ENCODE assay signal across 24 cellular contexts in genomic region chr9:26754494-26755188, GRCh38.
"Had no signal": no experiment of that assay in that cellular context is flagged by ENCODE, and none has a peak within 500 bp of the region (broad histone marks: within the 10 kb centered on the region; RNA-seq: fewer than 3 reads in every experiment).

No MANE protein-coding gene starts in this region.

- H3K4me3 ChIP-seq: gastroesophageal sphincter, hepatocyte, lower lobe of right lung, right atrium auricular region, transverse colon had no signal

- H3K27me3 Mint-ChIP-seq: activated CD8-positive, alpha-beta memory T cell treated with anti-CD3 and anti-CD28 coated beads, Interleukin-2, amount 10 ng/mL, durations not matched to agents 7 days and 5 days; activated naive CD4-positive, alpha-beta T cell treated with anti-CD3 and anti-CD28 coated beads, Interleukin-2, amount 50 U/mL, for 24 hours; activated naive CD8-positive, alpha-beta T cell treated with anti-CD3 and anti-CD28 coated beads, Interleukin-2, amount 50 U/mL, for 24 hours had no signal

- H3K36me3 Mint-ChIP-seq: activated CD8-positive, alpha-beta memory T cell treated with anti-CD3 and anti-CD28 coated beads, Interleukin-2, amount 10 ng/mL, durations not matched to agents 7 days and 5 days; activated naive CD4-positive, alpha-beta T cell treated with anti-CD3 and anti-CD28 coated beads, Interleukin-2, amount 50 U/mL, for 24 hours; natural killer cell treated with Interleukin-12 subunit alpha and Interleukin-12 subunit beta and Interleukin-15 and Interleukin-18, amount 100 ng/mL, for 72 hours; T-cell had no signal

- H3K9me3 ChIP-seq: gastroesophageal sphincter, lower lobe of right lung, right atrium auricular region, transverse colon had no signal

- H3K4me3 Mint-ChIP-seq: activated CD4-positive, alpha-beta T cell treated with anti-CD3 and anti-CD28 coated beads for 36 hours; activated CD8-positive, alpha-beta memory T cell treated with anti-CD3 and anti-CD28 coated beads, Interleukin-2, amount 10 ng/mL, durations not matched to agents 7 days and 5 days; activated CD8-positive, alpha-beta T cell treated with anti-CD3 and anti-CD28 coated beads, Interleukin-2, amount 10 ng/mL, durations not matched to agents 7 days and 5 days; activated naive CD4-positive, alpha-beta T cell treated with anti-CD3 and anti-CD28 coated beads, Interleukin-2, amount 50 U/mL, for 24 hours; activated naive CD8-positive, alpha-beta T cell treated with anti-CD3 and anti-CD28 coated beads, Interleukin-2, amount 50 U/mL, for 24 hours; natural killer cell treated with Interleukin-12 subunit alpha and Interleukin-12 subunit beta and Interleukin-15 and Interleukin-18, amount 100 ng/mL, for 72 hours; T-cell had no signal

- H3K27ac ChIP-seq: gastroesophageal sphincter, hepatocyte, lower lobe of right lung, parathyroid adenoma, right atrium auricular region, transverse colon had no signal

- H2AFZ ChIP-seq: hepatocyte, parathyroid adenoma had no signal

- H3K27me3 ChIP-seq: gastroesophageal sphincter, hepatocyte, right atrium auricular region, transverse colon had no signal

- H3K27ac Mint-ChIP-seq: activated CD4-positive, alpha-beta T cell treated with anti-CD3 and anti-CD28 coated beads for 36 hours; activated CD8-positive, alpha-beta memory T cell treated with anti-CD3 and anti-CD28 coated beads, Interleukin-2, amount 10 ng/mL, durations not matched to agents 7 days and 5 days; activated CD8-positive, alpha-beta T cell treated with anti-CD3 and anti-CD28 coated beads, Interleukin-2, amount 10 ng/mL, durations not matched to agents 7 days and 5 days; activated naive CD4-positive, alpha-beta T cell treated with anti-CD3 and anti-CD28 coated beads, Interleukin-2, amount 50 U/mL, for 24 hours; activated naive CD8-positive, alpha-beta T cell treated with anti-CD3 and anti-CD28 coated beads, Interleukin-2, amount 50 U/mL, for 24 hours; activated T-helper 2 cell treated with anti-CD3 and anti-CD28 coated beads, Interferon-gamma antibody, Interleukin-2, Interleukin-4, amounts not matched to agents 10 μg/mL and 5 μg/mL and 100 μg/mL, durations not matched to agents 14 hours and 24 hours and 36 hours; natural killer cell treated with Interleukin-12 subunit alpha and Interleukin-12 subunit beta and Interleukin-15 and Interleukin-18, amount 100 ng/mL, for 72 hours; T-cell had no signal

- ATAC-seq: activated CD4-positive, alpha-beta T cell treated with anti-CD3 and anti-CD28 coated beads for 36 hours; activated CD8-positive, alpha-beta memory T cell treated with anti-CD3 and anti-CD28 coated beads, Interleukin-2, amount 10 ng/mL, durations not matched to agents 7 days and 5 days; activated CD8-positive, alpha-beta T cell treated with anti-CD3 and anti-CD28 coated beads, Interleukin-2, amount 10 ng/mL, durations not matched to agents 7 days and 5 days; gastroesophageal sphincter; left colon; lower lobe of right lung; natural killer cell treated with Interleukin-12 subunit alpha and Interleukin-12 subunit beta and Interleukin-15 and Interleukin-18, amount 100 ng/mL, for 72 hours; T-cell had no signal

- DNase-seq: activated CD4-positive, alpha-beta T cell treated with anti-CD3 and anti-CD28 coated beads for 36 hours; activated CD4-positive, CD25-positive, alpha-beta regulatory T cell; activated CD8-positive, alpha-beta memory T cell treated with anti-CD3 and anti-CD28 coated beads, Interleukin-2, amount 10 ng/mL, durations not matched to agents 7 days and 5 days; activated CD8-positive, alpha-beta T cell treated with anti-CD3 and anti-CD28 coated beads, Interleukin-2, amount 10 ng/mL, durations not matched to agents 7 days and 5 days; activated naive CD8-positive, alpha-beta T cell treated with anti-CD3 and anti-CD28 coated beads, Interleukin-2, amount 50 U/mL, for 24 hours; activated T-cell treated with anti-CD3 and anti-CD28 coated beads, Interleukin-2, amount 50 U/mL, for 48 hours; amygdala; effector memory CD4-positive, alpha-beta T cell; erythroblast; left colon; lower lobe of right lung; mesenchymal stem cell; stimulated activated CD4-positive, alpha-beta T cell treated with anti-CD3 and anti-CD28 coated beads, Interleukin-15, amount 100 ng/mL, for 24 hours; stimulated activated CD4-positive, alpha-beta T cell treated with anti-CD3 and anti-CD28 coated beads, Interleukin-2, amount 100 ng/mL, for 24 hours; stimulated activated naive CD4-positive, alpha-beta T cell treated with Interleukin-2 at 50 U/mL for 16 hours; T-cell; transverse colon had no signal

- H3K4me1 Mint-ChIP-seq: activated CD4-positive, alpha-beta T cell treated with anti-CD3 and anti-CD28 coated beads for 36 hours; activated CD8-positive, alpha-beta memory T cell treated with anti-CD3 and anti-CD28 coated beads, Interleukin-2, amount 10 ng/mL, durations not matched to agents 7 days and 5 days; activated naive CD4-positive, alpha-beta T cell treated with anti-CD3 and anti-CD28 coated beads, Interleukin-2, amount 50 U/mL, for 24 hours; activated naive CD8-positive, alpha-beta T cell treated with anti-CD3 and anti-CD28 coated beads, Interleukin-2, amount 50 U/mL, for 24 hours; T-cell had no signal

- H3K4me1 ChIP-seq: gastroesophageal sphincter, lower lobe of right lung, parathyroid adenoma, right atrium auricular region, transverse colon had no signal

- H3K36me3 ChIP-seq: gastroesophageal sphincter, lower lobe of right lung, right atrium auricular region, transverse colon had no signal

- H3K4me2 ChIP-seq: hepatocyte had no signal

- H3K79me2 ChIP-seq: hepatocyte, parathyroid adenoma had no signal

- H3K9me3 Mint-ChIP-seq: activated naive CD4-positive, alpha-beta T cell treated with anti-CD3 and anti-CD28 coated beads, Interleukin-2, amount 50 U/mL, for 24 hours; activated naive CD8-positive, alpha-beta T cell treated with anti-CD3 and anti-CD28 coated beads, Interleukin-2, amount 50 U/mL, for 24 hours; activated T-helper 2 cell treated with anti-CD3 and anti-CD28 coated beads, Interferon-gamma antibody, Interleukin-2, Interleukin-4, amounts not matched to agents 10 μg/mL and 5 μg/mL and 100 μg/mL, durations not matched to agents 14 hours and 24 hours and 36 hours; T-cell had no signal
